1 cellular context compared by ENCODE assay signal in genomic region chr16:48366165-48367093, GRCh38.
TF ChIP-seq lines count a peak whose summit lies in the region.

No MANE protein-coding gene starts in this region.

TF ChIP-seq in K562, 482 proteins besides CTCF, POLR2A, EP300 and RAD21 (continued from another document and continues in another):
- no peak for TF ChIP-seq CGGBP1 (CRISPR knock-in tag; IDR thresholded peaks at IDR 0.05)
- TF ChIP-seq, protein P1, sequence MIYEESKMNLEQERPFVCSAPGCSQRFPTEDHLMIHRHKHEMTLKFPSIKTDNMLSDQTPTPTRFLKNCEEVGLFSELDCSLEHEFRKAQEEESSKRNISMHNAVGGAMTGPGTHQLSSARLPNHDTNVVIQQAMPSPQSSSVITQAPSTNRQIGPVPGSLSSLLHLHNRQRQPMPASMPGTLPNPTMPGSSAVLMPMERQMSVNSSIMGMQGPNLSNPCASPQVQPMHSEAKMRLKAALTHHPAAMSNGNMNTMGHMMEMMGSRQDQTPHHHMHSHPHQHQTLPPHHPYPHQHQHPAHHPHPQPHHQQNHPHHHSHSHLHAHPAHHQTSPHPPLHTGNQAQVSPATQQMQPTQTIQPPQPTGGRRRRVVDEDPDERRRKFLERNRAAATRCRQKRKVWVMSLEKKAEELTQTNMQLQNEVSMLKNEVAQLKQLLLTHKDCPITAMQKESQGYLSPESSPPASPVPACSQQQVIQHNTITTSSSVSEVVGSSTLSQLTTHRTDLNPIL (CRISPR knock-in tag; IDR thresholded peaks at IDR 0.05): no peak
- no peak for TF ChIP-seq NR3C1 (CRISPR knock-in tag; IDR thresholded peaks at IDR 0.05)
- TF ChIP-seq, protein P2, sequence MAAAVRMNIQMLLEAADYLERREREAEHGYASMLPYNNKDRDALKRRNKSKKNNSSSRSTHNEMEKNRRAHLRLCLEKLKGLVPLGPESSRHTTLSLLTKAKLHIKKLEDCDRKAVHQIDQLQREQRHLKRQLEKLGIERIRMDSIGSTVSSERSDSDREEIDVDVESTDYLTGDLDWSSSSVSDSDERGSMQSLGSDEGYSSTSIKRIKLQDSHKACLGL (CRISPR knock-in tag; IDR thresholded peaks at IDR 0.05; ENCODE audit: borderline replicate concordance, poor library complexity, severe bottlenecking): no peak
- TF ChIP-seq HDAC8 (tag; IDR thresholded peaks at IDR 0.05): no peak
- TF ChIP-seq MEF2D (tag; conservative IDR thresholded peaks at IDR 0.05; ENCODE audit: low read depth): no peak
- no peak for TF ChIP-seq PCBP1 (IDR thresholded peaks at IDR 0.05; ENCODE audit: low read depth, low read length, poor library complexity, severe bottlenecking)
- peak; percentile 76; the same call in 1 of the 2 replicates for TF ChIP-seq JUN (IDR thresholded peaks at IDR 0.05; ENCODE audit: borderline replicate concordance, low read depth, low read length)
- no peak for TF ChIP-seq JUN (CRISPR knock-in tag; IDR thresholded peaks at IDR 0.05; ENCODE audit: borderline replicate concordance)
- TF ChIP-seq HSF4 (CRISPR knock-in tag; IDR thresholded peaks at IDR 0.05; ENCODE audit: borderline replicate concordance): no peak
- TF ChIP-seq AFF1 (IDR thresholded peaks at IDR 0.05; ENCODE audit: low read depth in 1 of 2, partially characterized antibody in 2 of 2): peak in 1 of 2 experiments; percentile 58
- TF ChIP-seq CCNT2 (IDR thresholded peaks at IDR 0.05; ENCODE audit: borderline replicate concordance, extremely low read depth, insufficient read length, low read depth, low read length): no peak
- 0 out of 2 replicates have a peak, but pooled peaks have one; percentile 58 for TF ChIP-seq THRB (CRISPR knock-in tag; conservative IDR thresholded peaks at IDR 0.05)
- TF ChIP-seq NR2F6 (CRISPR knock-in tag; IDR thresholded peaks at IDR 0.05): no peak
- TF ChIP-seq GABPB2 (CRISPR knock-in tag; conservative IDR thresholded peaks at IDR 0.05): no peak
- TF ChIP-seq RBM17 (IDR thresholded peaks at IDR 0.05; ENCODE audit: borderline replicate concordance, low read depth, low read length): no peak
- TF ChIP-seq ZNF224 (CRISPR knock-in tag; IDR thresholded peaks at IDR 0.05): no peak
- no peak for TF ChIP-seq CBX2 (IDR thresholded peaks at IDR 0.05; ENCODE audit: insufficient read depth, low read length, poor library complexity, severe bottlenecking)
- TF ChIP-seq NFIC (IDR thresholded peaks at IDR 0.05): peak; percentile 3; the same call in 1 of the 2 replicates
- TF ChIP-seq HDGF (IDR thresholded peaks at IDR 0.05): no peak
- TF ChIP-seq, protein P3, sequence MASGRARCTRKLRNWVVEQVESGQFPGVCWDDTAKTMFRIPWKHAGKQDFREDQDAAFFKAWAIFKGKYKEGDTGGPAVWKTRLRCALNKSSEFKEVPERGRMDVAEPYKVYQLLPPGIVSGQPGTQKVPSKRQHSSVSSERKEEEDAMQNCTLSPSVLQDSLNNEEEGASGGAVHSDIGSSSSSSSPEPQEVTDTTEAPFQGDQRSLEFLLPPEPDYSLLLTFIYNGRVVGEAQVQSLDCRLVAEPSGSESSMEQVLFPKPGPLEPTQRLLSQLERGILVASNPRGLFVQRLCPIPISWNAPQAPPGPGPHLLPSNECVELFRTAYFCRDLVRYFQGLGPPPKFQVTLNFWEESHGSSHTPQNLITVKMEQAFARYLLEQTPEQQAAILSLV (tag; IDR thresholded peaks at IDR 0.05): peak; percentile 75; the same call in 1 of the 2 replicates
- TF ChIP-seq MEF2A (IDR thresholded peaks at IDR 0.05; ENCODE audit: control insufficient read depth, low read depth, low read length): no peak
- no peak for TF ChIP-seq KLF10 (CRISPR knock-in tag; IDR thresholded peaks at IDR 0.05)
- no peak for TF ChIP-seq FUS (optimal IDR thresholded peaks at IDR 0.05; ENCODE audit: low read depth, low read length)
- TF ChIP-seq, protein P4, sequence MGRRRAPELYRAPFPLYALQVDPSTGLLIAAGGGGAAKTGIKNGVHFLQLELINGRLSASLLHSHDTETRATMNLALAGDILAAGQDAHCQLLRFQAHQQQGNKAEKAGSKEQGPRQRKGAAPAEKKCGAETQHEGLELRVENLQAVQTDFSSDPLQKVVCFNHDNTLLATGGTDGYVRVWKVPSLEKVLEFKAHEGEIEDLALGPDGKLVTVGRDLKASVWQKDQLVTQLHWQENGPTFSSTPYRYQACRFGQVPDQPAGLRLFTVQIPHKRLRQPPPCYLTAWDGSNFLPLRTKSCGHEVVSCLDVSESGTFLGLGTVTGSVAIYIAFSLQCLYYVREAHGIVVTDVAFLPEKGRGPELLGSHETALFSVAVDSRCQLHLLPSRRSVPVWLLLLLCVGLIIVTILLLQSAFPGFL (CRISPR knock-in tag; IDR thresholded peaks at IDR 0.05): no peak
- TF ChIP-seq MTA3 (IDR thresholded peaks at IDR 0.05; ENCODE audit: borderline replicate concordance): peak; percentile 43; the same call in 1 of the 2 replicates
- TF ChIP-seq, protein P5, sequence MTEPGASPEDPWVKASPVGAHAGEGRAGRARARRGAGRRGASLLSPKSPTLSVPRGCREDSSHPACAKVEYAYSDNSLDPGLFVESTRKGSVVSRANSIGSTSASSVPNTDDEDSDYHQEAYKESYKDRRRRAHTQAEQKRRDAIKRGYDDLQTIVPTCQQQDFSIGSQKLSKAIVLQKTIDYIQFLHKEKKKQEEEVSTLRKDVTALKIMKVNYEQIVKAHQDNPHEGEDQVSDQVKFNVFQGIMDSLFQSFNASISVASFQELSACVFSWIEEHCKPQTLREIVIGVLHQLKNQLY (CRISPR knock-in tag; conservative IDR thresholded peaks at IDR 0.05): no peak
- no peak for TF ChIP-seq SP1 (CRISPR knock-in tag; IDR thresholded peaks at IDR 0.05)
- TF ChIP-seq CBX5 (IDR thresholded peaks at IDR 0.05; ENCODE audit: borderline replicate concordance, low read depth): no peak
- TF ChIP-seq ZNF644 (tag; IDR thresholded peaks at IDR 0.05; ENCODE audit: low read depth): no peak
- 0 out of 2 replicates have a peak, but pooled peaks have one; percentile 5 for TF ChIP-seq FOSL1 (tag; conservative IDR thresholded peaks at IDR 0.05)
- no peak; the same call in 1 of the 2 replicates for TF ChIP-seq ZNF239 (CRISPR knock-in tag; IDR thresholded peaks at IDR 0.05)
- TF ChIP-seq ZNF280B (CRISPR knock-in tag; IDR thresholded peaks at IDR 0.05): no peak
- TF ChIP-seq, protein P6, sequence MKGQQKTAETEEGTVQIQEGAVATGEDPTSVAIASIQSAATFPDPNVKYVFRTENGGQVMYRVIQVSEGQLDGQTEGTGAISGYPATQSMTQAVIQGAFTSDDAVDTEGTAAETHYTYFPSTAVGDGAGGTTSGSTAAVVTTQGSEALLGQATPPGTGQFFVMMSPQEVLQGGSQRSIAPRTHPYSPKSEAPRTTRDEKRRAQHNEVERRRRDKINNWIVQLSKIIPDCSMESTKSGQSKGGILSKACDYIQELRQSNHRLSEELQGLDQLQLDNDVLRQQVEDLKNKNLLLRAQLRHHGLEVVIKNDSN (CRISPR knock-in tag; IDR thresholded peaks at IDR 0.05): no peak
- TF ChIP-seq SNRNP70 (optimal IDR thresholded peaks at IDR 0.05; ENCODE audit: low read depth, low read length): no peak
- TF ChIP-seq RFX7 (CRISPR knock-in tag; IDR thresholded peaks at IDR 0.05): no peak
- no peak for TF ChIP-seq ZBTB5 (IDR thresholded peaks at IDR 0.05)
- no peak for TF ChIP-seq CHAMP1 (IDR thresholded peaks at IDR 0.05)
- TF ChIP-seq ZNF143 (CRISPR knock-in tag; IDR thresholded peaks at IDR 0.05): no peak
- TF ChIP-seq, protein P7, sequence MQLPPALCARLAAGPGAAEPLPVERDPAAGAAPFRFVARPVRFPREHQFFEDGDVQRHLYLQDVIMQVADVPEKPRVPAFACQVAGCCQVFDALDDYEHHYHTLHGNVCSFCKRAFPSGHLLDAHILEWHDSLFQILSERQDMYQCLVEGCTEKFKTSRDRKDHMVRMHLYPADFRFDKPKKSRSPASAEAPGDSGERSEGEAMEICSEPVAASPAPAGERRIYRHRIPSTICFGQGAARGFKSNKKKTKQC (CRISPR knock-in tag; IDR thresholded peaks at IDR 0.05): no peak
- no peak for TF ChIP-seq ZNF354B (CRISPR knock-in tag; IDR thresholded peaks at IDR 0.05)
- TF ChIP-seq, protein P8, sequence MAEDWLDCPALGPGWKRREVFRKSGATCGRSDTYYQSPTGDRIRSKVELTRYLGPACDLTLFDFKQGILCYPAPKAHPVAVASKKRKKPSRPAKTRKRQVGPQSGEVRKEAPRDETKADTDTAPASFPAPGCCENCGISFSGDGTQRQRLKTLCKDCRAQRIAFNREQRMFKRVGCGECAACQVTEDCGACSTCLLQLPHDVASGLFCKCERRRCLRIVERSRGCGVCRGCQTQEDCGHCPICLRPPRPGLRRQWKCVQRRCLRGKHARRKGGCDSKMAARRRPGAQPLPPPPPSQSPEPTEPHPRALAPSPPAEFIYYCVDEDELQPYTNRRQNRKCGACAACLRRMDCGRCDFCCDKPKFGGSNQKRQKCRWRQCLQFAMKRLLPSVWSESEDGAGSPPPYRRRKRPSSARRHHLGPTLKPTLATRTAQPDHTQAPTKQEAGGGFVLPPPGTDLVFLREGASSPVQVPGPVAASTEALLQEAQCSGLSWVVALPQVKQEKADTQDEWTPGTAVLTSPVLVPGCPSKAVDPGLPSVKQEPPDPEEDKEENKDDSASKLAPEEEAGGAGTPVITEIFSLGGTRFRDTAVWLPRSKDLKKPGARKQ (CRISPR knock-in tag; IDR thresholded peaks at IDR 0.05): no peak
